Comparison of ENCODE assay signal across 32 cellular contexts in genomic region chr5:156182174-156182967, GRCh38.
"Had no signal": no experiment of that assay in that cellular context is flagged by ENCODE, and none has a peak within 500 bp of the region (broad histone marks: within the 10 kb centered on the region; RNA-seq: fewer than 3 reads in every experiment).

No MANE protein-coding gene starts in this region.

- FAIRE-seq: islet of Langerhans had no signal

- H3K4me3 Mint-ChIP-seq: activated naive CD8-positive, alpha-beta T cell; activated T-cell treated with anti-CD3 and anti-CD28 coated beads, Interleukin-2, amount 50 U/mL, for 72 hours; brain; mesothelial cell of epicardium; naive thymus-derived CD4-positive, alpha-beta T cell; neural crest cell; stimulated activated naive B cell treated with anti-CD40 and anti-IgM and Interleukin-4, amounts not matched to agents 10 μg/mL and 1 μg/mL and 100 μg/mL, for 72 hours had no signal

- H3K9me3 ChIP-seq: colonic mucosa, psoas muscle, thyroid gland, upper lobe of left lung, vagina had no signal

- H3K27me3 Mint-ChIP-seq: stimulated activated naive B cell treated with anti-CD40 and anti-IgM and Interleukin-4, amounts not matched to agents 10 μg/mL and 1 μg/mL and 100 μg/mL, for 72 hours had no signal

- H3K27ac Mint-ChIP-seq: activated naive CD8-positive, alpha-beta T cell; activated T-cell treated with anti-CD3 and anti-CD28 coated beads, Interleukin-2, amount 50 U/mL, for 72 hours; brain; mesothelial cell of epicardium; naive thymus-derived CD4-positive, alpha-beta T cell; stimulated activated naive B cell treated with anti-CD40 and anti-IgM and Interleukin-4, amounts not matched to agents 10 μg/mL and 1 μg/mL and 100 μg/mL, for 72 hours had no signal

- H3K27me3 ChIP-seq: cardiac muscle cell, colonic mucosa, dorsolateral prefrontal cortex, foreskin keratinocyte, right atrium auricular region, stomach, thyroid gland, upper lobe of left lung, vagina had no signal

- H3K4me1 Mint-ChIP-seq: mesothelial cell of epicardium; naive thymus-derived CD4-positive, alpha-beta T cell; stimulated activated naive B cell treated with anti-CD40 and anti-IgM and Interleukin-4, amounts not matched to agents 10 μg/mL and 1 μg/mL and 100 μg/mL, for 72 hours had no signal

- H3K36me3 ChIP-seq: cardiac muscle cell, colonic mucosa, right atrium auricular region, stomach, thyroid gland, upper lobe of left lung, vagina had no signal

- H3K36me3 Mint-ChIP-seq: activated naive CD8-positive, alpha-beta T cell; brain; mesothelial cell of epicardium; naive thymus-derived CD4-positive, alpha-beta T cell; stimulated activated naive B cell treated with anti-CD40 and anti-IgM and Interleukin-4, amounts not matched to agents 10 μg/mL and 1 μg/mL and 100 μg/mL, for 72 hours had no signal

- DNase-seq: activated CD4-positive, alpha-beta T cell treated with anti-CD3 and anti-CD28 coated beads for 4 hours; activated CD4-positive, alpha-beta T cell treated with anti-CD3 and anti-CD28 coated beads, Interleukin-2, amount 50 U/mL, for 4 hours; activated effector memory CD4-positive, alpha-beta T cell treated with Interleukin-2 at 50 U/mL for 16 hours; activated naive CD4-positive, alpha-beta T cell treated with Interleukin-2 at 50 U/mL for 16 hours; activated T-cell treated with anti-CD3 and anti-CD28 coated beads for 4 hours; activated T-cell treated with anti-CD3 and anti-CD28 coated beads, Interleukin-2, amount 50 U/mL, for 72 hours; aorta; cerebellar nuclear complex; colonic mucosa; dorsolateral prefrontal cortex; effector memory CD4-positive, alpha-beta T cell; erythroblast; foreskin keratinocyte; left cardiac atrium; mammary epithelial cell; naive thymus-derived CD4-positive, alpha-beta T cell; nucleus accumbens; psoas muscle; stimulated activated CD4-positive, alpha-beta T cell treated with anti-CD3 and anti-CD28 coated beads, Interleukin-1b, Interleukin-23, amount 100 ng/mL, for 48 hours; stimulated activated naive B cell treated with anti-CD40 and anti-IgM and Interleukin-4, amounts not matched to agents 10 μg/mL and 1 μg/mL and 100 μg/mL, for 72 hours; stomach; thyroid gland; upper lobe of left lung had no signal

- H3K4me3 ChIP-seq: cardiac muscle cell, colonic mucosa, dorsolateral prefrontal cortex, psoas muscle, right atrium auricular region, smooth muscle cell, stomach, thyroid gland, upper lobe of left lung, vagina had no signal

- H3K9me3 Mint-ChIP-seq: activated T-cell treated with anti-CD3 and anti-CD28 coated beads, Interleukin-2, amount 50 U/mL, for 72 hours had no signal
